In genomic region chr7:107563761-107564552, GRCh38 we compare ENCODE assay signal across 1 cellular context.
TF ChIP-seq lines count a peak whose summit lies in the region.

TSS of gene COG5 (minus strand) at chr7:107563920. CDS start at chr7:107563896, 24 bp downstream.
TSS of gene DUS4L (plus strand) at chr7:107563971. CDS start at chr7:107567071, 3,100 bp downstream.

TF ChIP-seq in HepG2, 621 proteins besides CTCF, POLR2A, EP300 and RAD21 (continued from another document and continues in another):
- TF ChIP-seq REST (IDR thresholded peaks at IDR 0.05; ENCODE audit: borderline replicate concordance in 1 of 2, low read depth in 1 of 2, low read length in 2 of 2): 0 out of 4 replicates have a peak, but pooled peaks of 1 of the 2 experiments have one; percentile 50
- peak; percentile 41 for TF ChIP-seq AGO1 (IDR thresholded peaks at IDR 0.05; ENCODE audit: low read depth, low read length, poor library complexity, severe bottlenecking)
- peak; percentile 69 for TF ChIP-seq CBX1 (IDR thresholded peaks at IDR 0.05; ENCODE audit: low read depth)
- 0 out of 2 replicates have a peak, but pooled peaks have one; percentile 80 for TF ChIP-seq ATF7-NPFF (CRISPR knock-in tag; IDR thresholded peaks at IDR 0.05; ENCODE audit: low read depth)
- peak; percentile 76 for TF ChIP-seq UBTF (CRISPR knock-in tag; IDR thresholded peaks at IDR 0.05)
- TF ChIP-seq ZNF331 (CRISPR knock-in tag; IDR thresholded peaks at IDR 0.05): peak; percentile 56; the same call in 1 of the 2 replicates
- TF ChIP-seq TOE1 (CRISPR knock-in tag; IDR thresholded peaks at IDR 0.05): 0 out of 2 replicates have a peak, but pooled peaks have one; percentile 29
- no peak for TF ChIP-seq ATF5 (CRISPR knock-in tag; IDR thresholded peaks at IDR 0.05; ENCODE audit: low read depth)
- TF ChIP-seq PAWR (CRISPR knock-in tag; IDR thresholded peaks at IDR 0.05; ENCODE audit: borderline replicate concordance): no peak
- TF ChIP-seq GLI4 (CRISPR knock-in tag; IDR thresholded peaks at IDR 0.05; ENCODE audit: borderline replicate concordance): no peak; the same call in 1 of the 2 replicates
- peak; percentile 53; the same call in 1 of the 2 replicates for TF ChIP-seq MEIS2 (CRISPR knock-in tag; IDR thresholded peaks at IDR 0.05)
- no peak for TF ChIP-seq KLF12 (CRISPR knock-in tag; IDR thresholded peaks at IDR 0.05; ENCODE audit: borderline replicate concordance)
- TF ChIP-seq HNRNPLL (IDR thresholded peaks at IDR 0.05; ENCODE audit: low read depth, low read length, poor library complexity, severe bottlenecking): peak; percentile 53
- no peak for TF ChIP-seq MTA3 (CRISPR knock-in tag; IDR thresholded peaks at IDR 0.05)
- no peak for TF ChIP-seq ZSCAN25 (CRISPR knock-in tag; IDR thresholded peaks at IDR 0.05)
- peak; percentile 67 for TF ChIP-seq JARID2 (CRISPR knock-in tag; IDR thresholded peaks at IDR 0.05; ENCODE audit: insufficient replicate concordance)
- TF ChIP-seq ZNF3 (CRISPR knock-in tag; IDR thresholded peaks at IDR 0.05): no peak
- TF ChIP-seq KAT8 (CRISPR knock-in tag; IDR thresholded peaks at IDR 0.05): peak; percentile 97
- TF ChIP-seq ZNF691 (CRISPR knock-in tag; IDR thresholded peaks at IDR 0.05; ENCODE audit: borderline replicate concordance, low read depth): peak; percentile 59; the same call in 1 of the 2 replicates
- TF ChIP-seq ZNF276 (CRISPR knock-in tag; IDR thresholded peaks at IDR 0.05; ENCODE audit: low read depth): 0 out of 2 replicates have a peak, but pooled peaks have one; percentile 63
- peak; percentile 93 for TF ChIP-seq YY1 (IDR thresholded peaks at IDR 0.05; ENCODE audit: insufficient read depth, insufficient replicate concordance, low read depth, low read length)
- TF ChIP-seq MTF2 (CRISPR knock-in tag; IDR thresholded peaks at IDR 0.05; ENCODE audit: borderline replicate concordance): peak; percentile 71; the same call in 1 of the 2 replicates
- TF ChIP-seq ZXDC (CRISPR knock-in tag; IDR thresholded peaks at IDR 0.05): no peak
- TF ChIP-seq SALL1 (CRISPR knock-in tag; IDR thresholded peaks at IDR 0.05): peak; percentile 68; the same call in 1 of the 2 replicates
- no peak for TF ChIP-seq DBP (CRISPR knock-in tag; IDR thresholded peaks at IDR 0.05; ENCODE audit: not compliant biosample characterization)
- no peak for TF ChIP-seq HNRNPK (IDR thresholded peaks at IDR 0.05; ENCODE audit: low read depth, low read length, poor library complexity, severe bottlenecking)
- TF ChIP-seq SOX5 (CRISPR knock-in tag; IDR thresholded peaks at IDR 0.05; ENCODE audit: borderline replicate concordance): peak; percentile 49
- TF ChIP-seq ZBTB42 (CRISPR knock-in tag; IDR thresholded peaks at IDR 0.05): no peak
- no peak for TF ChIP-seq HDAC6 (IDR thresholded peaks at IDR 0.05; ENCODE audit: low read depth, low read length)
- peak; percentile 87; the same call in 1 of the 2 replicates for TF ChIP-seq NAIF1 (CRISPR knock-in tag; IDR thresholded peaks at IDR 0.05; ENCODE audit: borderline replicate concordance)
- peak; percentile 65 for TF ChIP-seq FOXA3 (CRISPR knock-in tag; IDR thresholded peaks at IDR 0.05)
- peak; percentile 88; the same call in 1 of the 2 replicates for TF ChIP-seq TIGD3 (CRISPR knock-in tag; IDR thresholded peaks at IDR 0.05; ENCODE audit: borderline replicate concordance)
- peak; percentile 77; the same call in 1 of the 2 replicates for TF ChIP-seq KAT7 (CRISPR knock-in tag; IDR thresholded peaks at IDR 0.05; ENCODE audit: borderline replicate concordance)
- peak; percentile 76 for TF ChIP-seq FOXO1 (CRISPR knock-in tag; IDR thresholded peaks at IDR 0.05)
- TF ChIP-seq ZNF280D (CRISPR knock-in tag; IDR thresholded peaks at IDR 0.05): peak; percentile 73; the same call in 1 of the 2 replicates
- TF ChIP-seq ZNF510 (CRISPR knock-in tag; IDR thresholded peaks at IDR 0.05; ENCODE audit: low read depth): 0 out of 2 replicates have a peak, but pooled peaks have one; percentile 49
- TF ChIP-seq ZNF780A (CRISPR knock-in tag; IDR thresholded peaks at IDR 0.05): no peak
- no peak for TF ChIP-seq CENPT (CRISPR knock-in tag; IDR thresholded peaks at IDR 0.05; ENCODE audit: low read depth)
- no peak for TF ChIP-seq MZF1 (CRISPR knock-in tag; IDR thresholded peaks at IDR 0.05; ENCODE audit: borderline replicate concordance)
- peak; percentile 38; the same call in 1 of the 2 replicates for TF ChIP-seq RARA (CRISPR knock-in tag; IDR thresholded peaks at IDR 0.05)
- TF ChIP-seq ZNF644 (CRISPR knock-in tag; IDR thresholded peaks at IDR 0.05; ENCODE audit: low read depth): no peak
- 0 out of 2 replicates have a peak, but pooled peaks have one; percentile 33 for TF ChIP-seq MLX (CRISPR knock-in tag; IDR thresholded peaks at IDR 0.05)
- TF ChIP-seq ZSCAN9 (CRISPR knock-in tag; IDR thresholded peaks at IDR 0.05; ENCODE audit: borderline replicate concordance): peak; percentile 72; the same call in 1 of the 2 replicates
